ENCODE assay signal across 31 cellular contexts in genomic region chr17:3469529-3469928, GRCh38. TPM values are rescaled to one million over a fixed set of nuclear protein-coding genes. Genes with fewer than 3 reads are reported as not detected.
"Had no signal": no experiment of that assay in that cellular context is flagged by ENCODE, and none has a peak within 500 bp of the region (broad histone marks: within the 10 kb centered on the region; RNA-seq: fewer than 3 reads in every experiment).

No MANE protein-coding gene starts in this region.

- ATAC-seq: stimulated activated effector memory CD8-positive, alpha-beta T cell treated with anti-CD3 and anti-CD28 coated beads, Interleukin-12 subunit alpha, Interleukin-12 subunit beta, amount 100 ng/mL, for 72 hours; stimulated activated memory B cell treated with anti-CD40 and anti-IgM and Interleukin-4, amounts not matched to agents 10 μg/mL and 1 μg/mL and 100 μg/mL, for 72 hours; stimulated activated naive B cell treated with anti-CD40 and anti-IgM and Interleukin-4, amounts not matched to agents 10 μg/mL and 1 μg/mL and 100 μg/mL, for 72 hours; stimulated activated naive CD8-positive, alpha-beta T cell treated with anti-CD3 and anti-CD28 coated beads, Interleukin-15, amount 100 ng/mL, for 72 hours; stimulated activated naive CD8-positive, alpha-beta T cell treated with anti-CD3 and anti-CD28 coated beads, Interleukin-15, Interleukin-2, amounts not matched to agents 100 U/mL and 50 U/mL, for 24 hours; upper lobe of right lung had no signal

- H3K27me3 ChIP-seq: stomach, suprapubic skin, testis, thyroid gland, tibial artery, tibial nerve, upper lobe of left lung, upper lobe of right lung, uterus, vagina had no signal

- H3K27ac ChIP-seq: stomach, suprapubic skin, testis, thoracic aorta, thyroid gland, tibial artery, tibial nerve, upper lobe of left lung, upper lobe of right lung, uterus, vagina had no signal

- H3K4me1 ChIP-seq: testis, tibial artery, uterus had no signal

- FAIRE-seq: urothelium cell line had no signal

- H3K9me3 ChIP-seq: stomach, suprapubic skin, testis, thoracic aorta, thyroid gland, tibial artery, tibial nerve, upper lobe of left lung, upper lobe of right lung, uterus, vagina had no signal

- H3K36me3 ChIP-seq: stomach, suprapubic skin, thoracic aorta, thyroid gland, tibial artery, tibial nerve, upper lobe of left lung, upper lobe of right lung, uterus, vagina had no signal

- DNase-seq: stimulated activated CD4-positive, alpha-beta T cell treated with anti-CD3 and anti-CD28 coated beads, Interleukin-2, amount 100 ng/mL, for 48 hours; stimulated activated CD4-positive, alpha-beta T cell treated with anti-CD3 and anti-CD28 coated beads, Interleukin-4, amount 100 ng/mL, for 1 hour; stimulated activated CD4-positive, alpha-beta T cell treated with anti-CD3 and anti-CD28 coated beads, Interleukin-4, amount 100 ng/mL, for 24 hours; stimulated activated CD4-positive, alpha-beta T cell treated with anti-CD3 and anti-CD28 coated beads, Interleukin-4, amount 100 ng/mL, for 4 hours; stimulated activated CD8-positive, alpha-beta memory T cell treated with anti-CD3 and anti-CD28 coated beads, Interleukin-4, amount 100 ng/mL, for 48 hours; stimulated activated naive B cell treated with anti-CD40 and anti-IgM and Interleukin-4, amounts not matched to agents 10 μg/mL and 1 μg/mL and 100 μg/mL, for 72 hours; stimulated activated naive CD4-positive, alpha-beta T cell; stimulated activated naive CD4-positive, alpha-beta T cell treated with Interleukin-2 at 50 U/mL for 16 hours; stimulated activated naive CD8-positive, alpha-beta T cell treated with anti-CD3 and anti-CD28 coated beads, Interleukin-15, amount 100 ng/mL, for 72 hours; stimulated activated naive CD8-positive, alpha-beta T cell treated with anti-CD3 and anti-CD28 coated beads, Interleukin-15, Interleukin-2, amounts not matched to agents 100 U/mL and 50 U/mL, for 24 hours; stomach; substantia nigra; testis; thyroid gland; tibial artery; trophoblast cell; upper lobe of left lung; upper lobe of right lung; uterus had no signal

- H3K4me3 ChIP-seq: stomach, suprapubic skin, testis, thoracic aorta, thyroid gland, tibial artery, tibial nerve, upper lobe of left lung, upper lobe of right lung, uterus, vagina had no signal

RNA-seq across cellular contexts. Expression of gene SPATA22, which starts 2.1 kb away (rescaled TPM):
- total RNA-seq: suprapubic skin, thoracic aorta, ureter, vagina had no signal

RNA-seq across cellular contexts. Expression of gene OR1E2, which starts 35.9 kb away (rescaled TPM):
- total RNA-seq: stomach, subcutaneous adipose tissue, temporal lobe, thoracic aorta, thyroid gland, upper lobe of left lung, upper lobe of right lung, ureter, urinary bladder, vagina had no signal
- polyA plus RNA-seq: stomach, urinary bladder had no signal

RNA-seq across cellular contexts. Expression of gene OR3A3, which starts 58.4 kb away (rescaled TPM):
- total RNA-seq: stomach, subcutaneous adipose tissue, suprapubic skin, temporal lobe, testis, thoracic aorta, thyroid gland, tibial nerve, upper lobe of left lung, upper lobe of right lung, ureter, urinary bladder, uterus, vagina had no signal
- polyA plus RNA-seq: stomach, thymus, urinary bladder had no signal
